Comparison of ENCODE assay signal across 1 cellular context in genomic region chr1:109467301-109467777, GRCh38.
TF ChIP-seq lines count a peak whose summit lies in the region.

No MANE protein-coding gene starts in this region.

TF ChIP-seq in HepG2, 621 proteins besides CTCF, POLR2A, EP300 and RAD21:
- TF ChIP-seq TFDP2 (CRISPR knock-in tag; IDR thresholded peaks at IDR 0.05) (no peak), PRDM10 (CRISPR knock-in tag; IDR thresholded peaks at IDR 0.05; ENCODE audit: low read depth) (0 out of 2 replicates have a peak, but pooled peaks have one; percentile 32)
